ENCODE assay signal across 22 cellular contexts in genomic region chr2:83459456-83459855, GRCh38.
DNase-seq lines count a peak whose midpoint lies in the region; FAIRE-seq and TF ChIP-seq lines count a peak whose summit lies in the region.
"Had no signal": no experiment of that assay in that cellular context is flagged by ENCODE, and none has a peak within 500 bp of the region (broad histone marks: within the 10 kb centered on the region; RNA-seq: fewer than 3 reads in every experiment).

No MANE protein-coding gene starts in this region.

- no peak overlapping the region for H2BK120ac ChIP-seq in neuronal stem cell (ENCODE audit: low read depth, low read length)

- H3K4me2 ChIP-seq in GM23248 (ENCODE audit: unreplicated experiment) = no peak overlapping the region
- H3K4me2 ChIP-seq in neuronal stem cell (ENCODE audit: insufficient read depth, low read length, poor library complexity, severe bottlenecking) = no peak overlapping the region
- H3K4me2 ChIP-seq: BLaER1 had no signal

- no peaks in the 10 kb centered on the region for H3F3A ChIP-seq in GM23248 (ENCODE audit: insufficient read depth)

- H3K79me1 ChIP-seq in neuronal stem cell (ENCODE audit: low read depth, low read length) = no peaks in the 10 kb centered on the region

- peak; percentile 55 for FAIRE-seq in islet of Langerhans (lab: Jason Lieb, UNC)
- FAIRE-seq: GM18507, H1 had no signal

- H3K27ac ChIP-seq in GM23248 = no peak overlapping the region
- H3K27ac ChIP-seq in neuronal stem cell (replicated peaks; ENCODE audit: low read length) = no peak overlapping the region
- no peak overlapping the region for H3K27ac ChIP-seq in esophagus muscularis mucosa (replicated peaks in 1 of 4)
- H3K27ac ChIP-seq: BLaER1 had no signal

- peak; percentile 87 for DNase-seq in DMS53 (lab: John Stamatoyannopoulos, UW)
- peak; percentile 22 for DNase-seq in GM23248
- DNase-seq in RKO (ENCODE audit: low spot score) = peak; percentile 9
- DNase-seq in neuronal stem cell (ENCODE audit: low spot score) = no peak
- DNase-seq in NCI-H1105 (lab: John Stamatoyannopoulos, UW) = no peak
- DNase-seq in NCI-H2171 treated with DMSO at 0.1 percent for 48 hours (lab: John Stamatoyannopoulos, UW) = no peak
- no peak for DNase-seq in esophagus muscularis mucosa (ENCODE audit: extremely low spot score)
- DNase-seq: CD4-positive, CD25-positive, alpha-beta regulatory T cell; COR-L47; DMS79 treated with DMSO at 0.1 percent for 48 hours; HCEC 1CT; MV-4-11; NCI-H1417; NCI-H1694; NCI-H2029 treated with DMSO at 0.1 percent for 48 hours; NCI-H2227 treated with DMSO at 0.1 percent for 48 hours; NCI-H69; SHP77 treated with DMSO at 0.1 percent for 48 hours had no signal

- no peaks in the 10 kb centered on the region for H3K79me2 ChIP-seq in GM23248 (ENCODE audit: insufficient read depth)

- TF ChIP-seq CTCF in esophagus muscularis mucosa (IDR thresholded peaks at IDR 0.05) = no peak

- intact Hi-C loops in esophagus muscularis mucosa (cut with DNase I) = no loop called here

- H2BK5ac ChIP-seq in neuronal stem cell (ENCODE audit: low read length) = no peak overlapping the region

- H2AFZ ChIP-seq in GM23248 (no peak overlapping the region), neuronal stem cell (ENCODE audit: low read length) (no peak overlapping the region)

- H2BK12ac ChIP-seq in neuronal stem cell (ENCODE audit: low read length) = no peak overlapping the region

- TF ChIP-seq EP300 in esophagus muscularis mucosa (IDR thresholded peaks at IDR 0.05) = no peak

- H4K8ac ChIP-seq in neuronal stem cell (ENCODE audit: low read depth, low read length) = no peak overlapping the region

- H3K9me2 ChIP-seq in GM23248 (ENCODE audit: insufficient read depth) = no peaks in the 10 kb centered on the region

- no peak overlapping the region for H4K91ac ChIP-seq in neuronal stem cell (ENCODE audit: low read depth, low read length, poor library complexity)

- H2BK15ac ChIP-seq in neuronal stem cell (ENCODE audit: low read length) = no peak overlapping the region

- H3K18ac ChIP-seq in neuronal stem cell (ENCODE audit: low read length) = no peak overlapping the region

- H3K14ac ChIP-seq in neuronal stem cell (ENCODE audit: low read length) = no peak overlapping the region

- WGBS in GM23248 (ENCODE audit: low coverage in 1 of 2, low lambda C conversion rate in 2 of 2, missing lambda C conversion rate in 2 of 2), 2 experiments = 16 to 17% methylated on average over 2 of the region's 2 CpGs
- WGBS in neuronal stem cell (ENCODE audit: extremely low coverage in 2 of 2, insufficient read length in 2 of 2, insufficient replicate concordance in 1 of 2), 2 donors = no CpG with 5 or more reads among the region's 2 CpGs
- WGBS in esophagus muscularis mucosa = 76% methylated on average over 2 of the region's 2 CpGs

- H3K4ac ChIP-seq in neuronal stem cell (ENCODE audit: low read length) = no peak overlapping the region

- no peak overlapping the region for H2AK5ac ChIP-seq in neuronal stem cell (ENCODE audit: low read depth, low read length)

- no peak for TF ChIP-seq POLR2A in esophagus muscularis mucosa (IDR thresholded peaks at IDR 0.05; ENCODE audit: low read depth)

- H3K23ac ChIP-seq in neuronal stem cell (ENCODE audit: low read depth, low read length, poor library complexity) = no peak overlapping the region

- H3K4me1 ChIP-seq in GM23248 (ENCODE audit: insufficient read depth) = no peaks in the 10 kb centered on the region
- peaks cover 0 to 1% of the 10 kb centered on the region in 2 donors for H3K4me1 ChIP-seq in neuronal stem cell (ENCODE audit: control insufficient read depth in 2 of 2, insufficient read depth in 1 of 2, low read depth in 1 of 2, low read length in 2 of 2)
- H3K4me1 ChIP-seq in esophagus muscularis mucosa = no peaks in the 10 kb centered on the region
- H3K4me1 ChIP-seq: BLaER1 had no signal

- H3K9ac ChIP-seq in GM23248 (no peak overlapping the region), neuronal stem cell (ENCODE audit: low read depth, low read length, poor library complexity) (no peak overlapping the region)
- H3K9ac ChIP-seq: BLaER1 had no signal

- in situ Hi-C loops in GM23248 (cut with MboI) = no loop called here

- H3K9me3 ChIP-seq in GM23248 (ENCODE audit: low read depth) (no peaks in the 10 kb centered on the region), neuronal stem cell (replicated peaks in 1 of 2; ENCODE audit: control insufficient read depth in 2 of 2, insufficient read depth in 1 of 2, low read depth in 1 of 2, low read length in 2 of 2) (no peaks in the 10 kb centered on the region), esophagus muscularis mucosa (no peaks in the 10 kb centered on the region)
- H3K9me3 ChIP-seq: BLaER1 had no signal

- H3K4me3 ChIP-seq in GM23248 (no peak overlapping the region), neuronal stem cell (ENCODE audit: low read length in 2 of 2) (no peak overlapping the region), esophagus muscularis mucosa (no peak overlapping the region)
- H3K4me3 ChIP-seq: BLaER1 had no signal

- no peaks in the 10 kb centered on the region for H3K27me3 ChIP-seq in GM23248 (replicated peaks; ENCODE audit: insufficient read depth)
- no peaks in the 10 kb centered on the region for H3K27me3 ChIP-seq in neuronal stem cell (ENCODE audit: control insufficient read depth in 3 of 3, insufficient read depth in 3 of 3, low read depth in 1 of 3, low read length in 3 of 3)
- H3K27me3 ChIP-seq in esophagus muscularis mucosa = no peaks in the 10 kb centered on the region
- H3K27me3 ChIP-seq: BLaER1 had no signal

- no peaks in the 10 kb centered on the region for H4K20me1 ChIP-seq in GM23248 (ENCODE audit: insufficient read depth)
- H4K20me1 ChIP-seq: BLaER1 had no signal

- H3K36me3 ChIP-seq in GM23248 (ENCODE audit: low read depth) (no peaks in the 10 kb centered on the region), neuronal stem cell (replicated peaks in 1 of 2; ENCODE audit: control insufficient read depth in 2 of 2, insufficient read depth in 2 of 2, low read length in 2 of 2) (no peaks in the 10 kb centered on the region), esophagus muscularis mucosa (no peaks in the 10 kb centered on the region)
- H3K36me3 ChIP-seq: BLaER1 had no signal

Comparison
In these comparisons a context has a peak if more than half of its experiments do, and no peak if none do; other contexts are left out.
1. DNase-seq: peak in DMS53 (single experiment), GM23248 (single experiment) and RKO (single experiment); none in neuronal stem cell (single experiment), NCI-H1105 (single experiment), NCI-H2171 treated with DMSO at 0.1 percent for 48 hours (single experiment) and esophagus muscularis mucosa (single experiment).